ENCODE assay signal across 5 cellular contexts in genomic region chr16:31407406-31407805, GRCh38. TPM values are rescaled to one million over a fixed set of nuclear protein-coding genes. Genes with fewer than 3 reads are reported as not detected.
"Had no signal": no experiment of that assay in that cellular context is flagged by ENCODE, and none has a peak within 500 bp of the region (broad histone marks: within the 10 kb centered on the region; RNA-seq: fewer than 3 reads in every experiment).

No MANE protein-coding gene starts in this region.

- H3K4me2 ChIP-seq: GM23338 had no signal

- H3K4me1 Mint-ChIP-seq: GM23338 had no signal

- H3K4me3 ChIP-seq: GM23338, HAP-1 had no signal

- H3K36me3 Mint-ChIP-seq: IgD-negative memory B cell had no signal

- H3K4me3 Mint-ChIP-seq: GM23338, IgD-negative memory B cell had no signal

- H2AFZ ChIP-seq: GM23338 had no signal

- H3K9me3 ChIP-seq: HAP-1 had no signal

- H3K36me3 ChIP-seq: HAP-1 had no signal

- H3K9me3 Mint-ChIP-seq: GM23338, IgD-negative memory B cell had no signal

- H3K4me1 ChIP-seq: HAP-1 had no signal

- H3K27ac Mint-ChIP-seq: GM23338, IgD-negative memory B cell had no signal

RNA-seq across cellular contexts. Expression of gene ITGAD, which starts 14.3 kb away (rescaled TPM):
- total RNA-seq: GM23338, H1, HT-29 had no signal
- polyA plus RNA-seq: GM23338, IgD-negative memory B cell had no signal

RNA-seq across cellular contexts. Expression of gene COX6A2, which starts 20.8 kb away (rescaled TPM):
- total RNA-seq: GM23338, H1, HT-29 had no signal
- polyA plus RNA-seq: IgD-negative memory B cell had no signal

RNA-seq across cellular contexts. Expression of gene ZNF843, which starts 35.2 kb away (rescaled TPM):
- total RNA-seq: GM23338, HT-29 had no signal
- polyA plus RNA-seq: GM23338, IgD-negative memory B cell had no signal

RNA-seq across cellular contexts. Expression of gene ITGAX, which starts 52.4 kb away (rescaled TPM):
- total RNA-seq: GM23338, H1 had no signal
- polyA plus RNA-seq: GM23338 had no signal
